12 cellular contexts compared by ENCODE assay signal in genomic region chr3:126491221-126492013, GRCh38. TPM values are rescaled to one million over a fixed set of nuclear protein-coding genes. Genes with fewer than 3 reads are reported as not detected.
"Had no signal": no experiment of that assay in that cellular context is flagged by ENCODE, and none has a peak within 500 bp of the region (broad histone marks: within the 10 kb centered on the region; RNA-seq: fewer than 3 reads in every experiment).

No MANE protein-coding gene starts in this region.

- DNase-seq: activated CD4-positive, alpha-beta memory T cell treated with anti-CD3 and anti-CD28 coated beads for 36 hours; activated CD8-positive, alpha-beta memory T cell treated with anti-CD3 and anti-CD28 coated beads, Interleukin-2, amount 10 ng/mL, durations not matched to agents 7 days and 5 days; activated naive CD4-positive, alpha-beta T cell treated with anti-CD3 and anti-CD28 coated beads, Interleukin-2, amount 10 ng/mL, durations not matched to agents 7 days and 5 days; activated T-cell treated with anti-CD3 and anti-CD28 coated beads, Interleukin-2, amount 50 U/mL, for 24 hours; mammary epithelial cell; naive B cell; T-cell; T1000 had no signal

- H3K36me3 ChIP-seq: cardiac muscle cell, right atrium auricular region, suprapubic skin had no signal

- H3K9me3 ChIP-seq: right atrium auricular region, suprapubic skin had no signal

- ATAC-seq: activated CD8-positive, alpha-beta memory T cell treated with anti-CD3 and anti-CD28 coated beads, Interleukin-2, amount 10 ng/mL, durations not matched to agents 7 days and 5 days; T-cell had no signal

- H3K4me3 ChIP-seq: cardiac muscle cell, right atrium auricular region, suprapubic skin had no signal

- H3K27me3 ChIP-seq: cardiac muscle cell, right atrium auricular region, suprapubic skin had no signal

- H3K27ac ChIP-seq: cardiac muscle cell, right atrium auricular region, suprapubic skin had no signal

RNA-seq across cellular contexts. Expression of gene UROC1, which starts 26.2 kb away (rescaled TPM):
- total RNA-seq: activated CD4-positive, alpha-beta memory T cell treated with anti-CD3 and anti-CD28 coated beads for 36 hours; activated CD8-positive, alpha-beta memory T cell treated with anti-CD3 and anti-CD28 coated beads, Interleukin-2, amount 10 ng/mL, durations not matched to agents 7 days and 5 days; cardiac muscle cell; mammary epithelial cell; mononuclear cell; right atrium auricular region; suprapubic skin had no signal

RNA-seq across cellular contexts. Expression of gene CHST13, which starts 32.5 kb away (rescaled TPM):
- total RNA-seq: activated CD4-positive, alpha-beta memory T cell treated with anti-CD3 and anti-CD28 coated beads for 36 hours; activated CD8-positive, alpha-beta memory T cell treated with anti-CD3 and anti-CD28 coated beads, Interleukin-2, amount 10 ng/mL, durations not matched to agents 7 days and 5 days; mammary epithelial cell; suprapubic skin had no signal
